ENCODE assay signal across 8 cellular contexts in the genomic region with DNA sequence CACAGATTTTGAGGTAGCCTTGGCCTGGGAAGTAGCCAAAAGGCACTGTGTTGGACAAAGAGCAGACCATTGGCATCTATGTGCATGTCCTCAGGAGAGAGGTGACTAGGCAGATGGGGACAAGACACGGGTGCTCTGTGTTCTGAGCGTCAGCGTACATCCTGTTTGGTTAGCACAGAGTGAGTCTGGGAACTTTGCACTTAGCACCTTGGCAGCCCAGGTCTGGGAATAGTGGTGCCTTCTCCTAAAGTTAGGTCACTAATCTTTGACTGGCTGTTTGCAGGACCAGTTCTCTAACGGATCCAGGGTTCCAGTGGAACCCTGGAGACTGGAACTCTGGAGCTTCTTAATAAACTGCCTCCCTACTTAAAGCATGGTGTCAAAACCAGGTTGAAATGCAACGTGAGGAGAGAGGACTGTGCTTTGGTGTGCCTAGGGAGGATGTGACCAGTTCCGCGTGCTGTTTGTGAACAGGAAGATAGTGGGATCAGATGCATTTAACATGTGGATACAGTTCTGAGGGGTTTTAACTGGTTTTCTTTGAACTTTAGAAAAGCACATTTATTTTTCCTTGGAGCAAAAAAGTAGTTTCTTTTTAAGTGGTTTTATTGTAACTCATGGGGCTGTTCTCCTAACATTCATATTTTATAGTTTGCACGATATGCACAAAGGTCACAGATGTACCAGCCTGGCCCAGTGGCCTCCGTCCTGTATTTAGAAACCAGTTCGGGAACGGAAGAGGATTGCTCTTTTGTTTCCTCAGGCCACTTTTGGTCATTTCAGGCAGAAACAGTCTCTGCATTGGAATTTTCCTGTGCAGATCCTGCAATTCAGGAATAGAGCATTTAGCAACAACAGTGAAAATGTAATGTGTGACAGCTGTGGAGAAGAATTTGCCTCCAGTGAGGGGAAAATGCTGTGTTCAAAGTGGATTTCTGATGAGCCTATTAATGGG. TPM values are rescaled to one million over a fixed set of nuclear protein-coding genes. Genes with fewer than 3 reads are reported as not detected.
DNase-seq lines count a peak whose midpoint lies in the region; ATAC-seq and TF ChIP-seq lines count a peak whose summit lies in the region.
"Had no signal": no experiment of that assay in that cellular context is flagged by ENCODE, and none has a peak within 500 bp of the region (broad histone marks: within the 10 kb centered on the region; RNA-seq: fewer than 3 reads in every experiment).

No MANE protein-coding gene starts in this region.

- ATAC-seq in T-helper 17 cell (no peak), lung (ENCODE audit: insufficient read depth, low FRiP score) (no peak), thoracic aorta (ENCODE audit: insufficient number of reproducible peaks, low FRiP score, low read depth) (peak; percentile 45), GM21390 (IDR thresholded peaks at IDR 0.05; ENCODE audit: unreplicated experiment) (no peak)

- peak overlapping the region; percentile 69 for H3K27ac Mint-ChIP-seq in T-helper 17 cell

- H3K36me3 Mint-ChIP-seq in T-helper 17 cell (ENCODE audit: low read depth): peaks cover 5% of the 10 kb centered on the region

- no peaks in the 10 kb centered on the region for H3K27me3 ChIP-seq in lung (ENCODE audit: control insufficient read depth, insufficient read depth)
- H3K27me3 ChIP-seq in thoracic aorta (replicated peaks; ENCODE audit: insufficient read depth): no peaks in the 10 kb centered on the region

- DNase-seq in T-helper 17 cell: no peak
- DNase-seq in dedifferentiated amniotic fluid mesenchymal stem cell (ENCODE audit: extremely low spot score): peak; percentile 39
- no peak for DNase-seq in lung (ENCODE audit: low spot score)
- no peak for DNase-seq in thoracic aorta (ENCODE audit: low spot score)
- DNase-seq in activated CD4-positive, CD25-positive, alpha-beta regulatory T cell treated with anti-CD3 and anti-CD28 coated beads, Interleukin-2, amount 50 U/mL, for 72 hours: no peak
- no peak for DNase-seq in activated CD8-positive, alpha-beta memory T cell treated with anti-CD3 and anti-CD28 coated beads, Interleukin-2, amount 50 U/mL, for 4 hours
- DNase-seq: NCI-H1417 treated with DMSO at 0.1 percent for 48 hours had no signal

- 53 to 69% methylated on average over 11 of the region's 11 CpGs for WGBS in lung, 2 donors

- H3K4me3 Mint-ChIP-seq in T-helper 17 cell: no peak overlapping the region

- peaks cover 27% of the 10 kb centered on the region for H3K4me1 Mint-ChIP-seq in T-helper 17 cell

- H3K27me3 Mint-ChIP-seq in T-helper 17 cell: no peaks in the 10 kb centered on the region

- TF ChIP-seq CTCF in lung (IDR thresholded peaks at IDR 0.05; ENCODE audit: control extremely low read depth, extremely low read depth) (no peak), thoracic aorta (IDR thresholded peaks at IDR 0.05) (no peak)

- H3K36me3 ChIP-seq in lung (ENCODE audit: control insufficient read depth in 2 of 2, insufficient read depth in 2 of 2, low read length in 2 of 2) (peaks cover 3 to 8% of the 10 kb centered on the region in 2 donors), thoracic aorta (peaks cover 3% of the 10 kb centered on the region)

- H3K27ac ChIP-seq in lung (ENCODE audit: low read depth in 1 of 2, low read length in 1 of 2) (peak overlapping the region; percentile 78 to 89), thoracic aorta (peak overlapping the region; percentile 94 to 95)

- peaks cover 18 to 37% of the 10 kb centered on the region in 2 donors for H3K4me1 ChIP-seq in lung (ENCODE audit: control insufficient read depth in 2 of 2, insufficient read depth in 2 of 2, low read length in 2 of 2)
- peaks cover 53 to 91% of the 10 kb centered on the region in 2 donors for H3K4me1 ChIP-seq in thoracic aorta (ENCODE audit: control insufficient read depth in 1 of 2, low read depth in 2 of 2)

- H3K9me3 ChIP-seq in T-helper 17 cell (ENCODE audit: control insufficient read depth, low read length, poor library complexity, severe bottlenecking) (no peaks in the 10 kb centered on the region), lung (ENCODE audit: control insufficient read depth in 2 of 2, insufficient read depth in 1 of 2, low read length in 1 of 2) (no peaks in the 10 kb centered on the region), thoracic aorta (no peaks in the 10 kb centered on the region)

- H3K4me3 ChIP-seq in lung (no peak overlapping the region), thoracic aorta (peak overlapping the region; percentile 12)

RNA-seq across cellular contexts. Expression of a gene that starts 48.8 kb away (rescaled TPM):
- 10 to 100 TPM; 55.6 to 58.2 TPM for total RNA-seq in T-helper 17 cell
- total RNA-seq in lung: 100 to 1,000 TPM in 1 of 2 donors, 10 to 100 TPM in 1; 77.2 to 200 TPM
- 10 to 100 TPM; 11.7 to 41.5 TPM for polyA plus RNA-seq in lung
- 100 to 1,000 TPM; 177 to 283 TPM for total RNA-seq in thoracic aorta
